7 cellular contexts compared by ENCODE assay signal in genomic region chr11:119262668-119263351, GRCh38. TPM values are rescaled to one million over a fixed set of nuclear protein-coding genes. Genes with fewer than 3 reads are reported as not detected.
DNase-seq lines count a peak whose midpoint lies in the region; ATAC-seq and FAIRE-seq lines count a peak whose summit lies in the region.

No MANE protein-coding gene starts in this region.

- no peak for FAIRE-seq in frontal cortex (lab: Jason Lieb, UNC)

- peak; percentile 80 to 88 for DNase-seq in Kasumi-1 (lab: John Stamatoyannopoulos, UW)
- no peak for DNase-seq in effector memory CD4-positive, alpha-beta T cell
- peak; percentile 19 for DNase-seq in skeletal muscle cell (ENCODE audit: low read depth)
- no peak for DNase-seq in NCI-H1048 (lab: John Stamatoyannopoulos, UW)
- DNase-seq in frontal cortex (ENCODE audit: low spot score in 2 of 2) = no peak

- H3K36me3 ChIP-seq in effector memory CD4-positive, alpha-beta T cell (ENCODE audit: control insufficient read depth, insufficient read depth, low read length) = no peaks in the 10 kb centered on the region

- no peaks in the 10 kb centered on the region for H3K9me3 ChIP-seq in effector memory CD4-positive, alpha-beta T cell (ENCODE audit: control insufficient read depth, low read length)

- H3K4me3 ChIP-seq in effector memory CD4-positive, alpha-beta T cell (ENCODE audit: insufficient read depth, low read depth, low read length, poor library complexity, severe bottlenecking) = no peak overlapping the region
- H3K4me3 ChIP-seq in skeletal muscle cell (ENCODE audit: low read depth, low read length) = no peak overlapping the region

- H3K27ac ChIP-seq in effector memory CD4-positive, alpha-beta T cell (ENCODE audit: insufficient read depth, low read length, poor library complexity, severe bottlenecking) = peak overlapping the region; percentile 23

- H3K4me1 ChIP-seq in effector memory CD4-positive, alpha-beta T cell (ENCODE audit: control insufficient read depth, insufficient read depth, low read length, poor library complexity, severe bottlenecking) = peaks cover 43% of the 10 kb centered on the region

- peak; percentile 42 for ATAC-seq in GM18502 (IDR thresholded peaks at IDR 0.05; ENCODE audit: poor library complexity, unreplicated experiment)
- ATAC-seq in GM21367 (IDR thresholded peaks at IDR 0.05; ENCODE audit: unreplicated experiment) = no peak

- H3K27me3 ChIP-seq in effector memory CD4-positive, alpha-beta T cell (replicated peaks; ENCODE audit: control insufficient read depth, insufficient read depth, low read length, poor library complexity, severe bottlenecking) = no peaks in the 10 kb centered on the region

RNA-seq across cellular contexts. Expression of gene MCAM, which starts 54.1 kb away (rescaled TPM):
- 11.4 TPM for total RNA-seq in frontal cortex

RNA-seq across cellular contexts. Expression of gene CBL, which starts 56.7 kb away (rescaled TPM):
- total RNA-seq in frontal cortex = 8.6 TPM

Comparison
In these comparisons a context has a peak if more than half of its experiments do, and no peak if none do; other contexts are left out.
1. DNase-seq: peak in Kasumi-1 (2 of 2) and skeletal muscle cell (single experiment); none in effector memory CD4-positive, alpha-beta T cell (0 of 3), NCI-H1048 (single experiment) and frontal cortex (0 of 2).